ENCODE assay signal across 21 cellular contexts in genomic region chr3:187708696-187709095, GRCh38. TPM values are rescaled to one million over a fixed set of nuclear protein-coding genes. Genes with fewer than 3 reads are reported as not detected.
"Had no signal": no experiment of that assay in that cellular context is flagged by ENCODE, and none has a peak within 500 bp of the region (broad histone marks: within the 10 kb centered on the region; RNA-seq: fewer than 3 reads in every experiment).

No MANE protein-coding gene starts in this region.

- H3K9me3 ChIP-seq: MG63, SJCRH30 had no signal

- H3K4me1 ChIP-seq: SJCRH30 had no signal

- DNase-seq: KBM-7, MG63, NCI-H1092 treated with DMSO at 0.1 percent for 48 hours, NCI-H1436, NCI-H187, NCI-H2029, NCI-H2081 treated with DMSO at 0.1 percent for 48 hours, NCI-H2171, NCI-H226, NCI-H446, NCI-H510A, NCI-H69, NCI-H774, SHP77 treated with DMSO at 0.1 percent for 48 hours, SJCRH30 had no signal

- H3K27ac ChIP-seq: HL-60, SJCRH30 had no signal

- ATAC-seq: Right ventricle myocardium inferior had no signal

- H3K27me3 ChIP-seq: MG63, SJCRH30 had no signal

- H3K4me3 ChIP-seq: MG63, SJCRH30 had no signal

- H3K36me3 ChIP-seq: MG63, SJCRH30 had no signal

- FAIRE-seq: HTR-8/SVneo had no signal

RNA-seq across cellular contexts. Expression of gene RTP2, which starts 6.3 kb away (rescaled TPM):
- total RNA-seq: OCI-LY7, PC-3, Right ventricle myocardium inferior, RPMI7951, SJCRH30 had no signal

RNA-seq across cellular contexts. Expression of gene SST, which starts 38.5 kb away (rescaled TPM):
- total RNA-seq: OCI-LY7, PC-3, Right ventricle myocardium inferior, RPMI7951, SJCRH30 had no signal
